1 cellular context compared by ENCODE assay signal in genomic region chr18:69071680-69072079, GRCh38.
A peak's percentile ranks its signal among the peaks of the same experiment; 100 is the strongest.
TF ChIP-seq lines count a peak whose summit lies in the region.

No MANE protein-coding gene starts in this region.

TF ChIP-seq in liver, 16 proteins besides CTCF, POLR2A, EP300 and RAD21:
- TF ChIP-seq, protein P1, sequence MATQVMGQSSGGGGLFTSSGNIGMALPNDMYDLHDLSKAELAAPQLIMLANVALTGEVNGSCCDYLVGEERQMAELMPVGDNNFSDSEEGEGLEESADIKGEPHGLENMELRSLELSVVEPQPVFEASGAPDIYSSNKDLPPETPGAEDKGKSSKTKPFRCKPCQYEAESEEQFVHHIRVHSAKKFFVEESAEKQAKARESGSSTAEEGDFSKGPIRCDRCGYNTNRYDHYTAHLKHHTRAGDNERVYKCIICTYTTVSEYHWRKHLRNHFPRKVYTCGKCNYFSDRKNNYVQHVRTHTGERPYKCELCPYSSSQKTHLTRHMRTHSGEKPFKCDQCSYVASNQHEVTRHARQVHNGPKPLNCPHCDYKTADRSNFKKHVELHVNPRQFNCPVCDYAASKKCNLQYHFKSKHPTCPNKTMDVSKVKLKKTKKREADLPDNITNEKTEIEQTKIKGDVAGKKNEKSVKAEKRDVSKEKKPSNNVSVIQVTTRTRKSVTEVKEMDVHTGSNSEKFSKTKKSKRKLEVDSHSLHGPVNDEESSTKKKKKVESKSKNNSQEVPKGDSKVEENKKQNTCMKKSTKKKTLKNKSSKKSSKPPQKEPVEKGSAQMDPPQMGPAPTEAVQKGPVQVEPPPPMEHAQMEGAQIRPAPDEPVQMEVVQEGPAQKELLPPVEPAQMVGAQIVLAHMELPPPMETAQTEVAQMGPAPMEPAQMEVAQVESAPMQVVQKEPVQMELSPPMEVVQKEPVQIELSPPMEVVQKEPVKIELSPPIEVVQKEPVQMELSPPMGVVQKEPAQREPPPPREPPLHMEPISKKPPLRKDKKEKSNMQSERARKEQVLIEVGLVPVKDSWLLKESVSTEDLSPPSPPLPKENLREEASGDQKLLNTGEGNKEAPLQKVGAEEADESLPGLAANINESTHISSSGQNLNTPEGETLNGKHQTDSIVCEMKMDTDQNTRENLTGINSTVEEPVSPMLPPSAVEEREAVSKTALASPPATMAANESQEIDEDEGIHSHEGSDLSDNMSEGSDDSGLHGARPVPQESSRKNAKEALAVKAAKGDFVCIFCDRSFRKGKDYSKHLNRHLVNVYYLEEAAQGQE (IDR thresholded peaks at IDR 0.05): no peak
- TF ChIP-seq HNF4G (IDR thresholded peaks at IDR 0.05) (peak; percentile 77), RXRA (IDR thresholded peaks at IDR 0.05) (peak in 1 of 2 donors; percentile 15), ATF3 (IDR thresholded peaks at IDR 0.05) (no peak), HNF4A (conservative IDR thresholded peaks at IDR 0.05) (peak; percentile 80 to 87), TAF1 (conservative IDR thresholded peaks at IDR 0.05) (no peak), SP1 (IDR thresholded peaks at IDR 0.05) (peak; percentile 53), NR2F2 (IDR thresholded peaks at IDR 0.05) (peak; percentile 84), GABPA (IDR thresholded peaks at IDR 0.05 in 1 of 2, conservative IDR thresholded peaks at IDR 0.05 in 1 of 2) (no peak), EGR1 (IDR thresholded peaks at IDR 0.05; ENCODE audit: low read depth in 2 of 2) (peak; percentile 60 to 65), FOXA2 (IDR thresholded peaks at IDR 0.05) (no peak), YY1 (IDR thresholded peaks at IDR 0.05) (no peak), JUND (IDR thresholded peaks at IDR 0.05) (no peak), FOXA1 (IDR thresholded peaks at IDR 0.05) (no peak)
- TF ChIP-seq, protein P2, sequence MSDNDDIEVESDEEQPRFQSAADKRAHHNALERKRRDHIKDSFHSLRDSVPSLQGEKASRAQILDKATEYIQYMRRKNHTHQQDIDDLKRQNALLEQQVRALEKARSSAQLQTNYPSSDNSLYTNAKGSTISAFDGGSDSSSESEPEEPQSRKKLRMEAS (IDR thresholded peaks at IDR 0.05): no peak
- TF ChIP-seq, protein P3, sequence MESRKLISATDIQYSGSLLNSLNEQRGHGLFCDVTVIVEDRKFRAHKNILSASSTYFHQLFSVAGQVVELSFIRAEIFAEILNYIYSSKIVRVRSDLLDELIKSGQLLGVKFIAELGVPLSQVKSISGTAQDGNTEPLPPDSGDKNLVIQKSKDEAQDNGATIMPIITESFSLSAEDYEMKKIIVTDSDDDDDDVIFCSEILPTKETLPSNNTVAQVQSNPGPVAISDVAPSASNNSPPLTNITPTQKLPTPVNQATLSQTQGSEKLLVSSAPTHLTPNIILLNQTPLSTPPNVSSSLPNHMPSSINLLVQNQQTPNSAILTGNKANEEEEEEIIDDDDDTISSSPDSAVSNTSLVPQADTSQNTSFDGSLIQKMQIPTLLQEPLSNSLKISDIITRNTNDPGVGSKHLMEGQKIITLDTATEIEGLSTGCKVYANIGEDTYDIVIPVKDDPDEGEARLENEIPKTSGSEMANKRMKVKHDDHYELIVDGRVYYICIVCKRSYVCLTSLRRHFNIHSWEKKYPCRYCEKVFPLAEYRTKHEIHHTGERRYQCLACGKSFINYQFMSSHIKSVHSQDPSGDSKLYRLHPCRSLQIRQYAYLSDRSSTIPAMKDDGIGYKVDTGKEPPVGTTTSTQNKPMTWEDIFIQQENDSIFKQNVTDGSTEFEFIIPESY (IDR thresholded peaks at IDR 0.05): no peak
